ENCODE assay signal across 1 cellular context in genomic region chr3:131901686-131902085, GRCh38.
TF ChIP-seq lines count a peak whose summit lies in the region.

No MANE protein-coding gene starts in this region.

TF ChIP-seq in GM23338, 12 proteins besides CTCF, POLR2A, EP300 and RAD21:
- TF ChIP-seq ZNF462 (CRISPR knock-in tag; IDR thresholded peaks at IDR 0.05) (no peak), STAT1 (IDR thresholded peaks at IDR 0.05; ENCODE audit: unreplicated experiment) (no peak), POLR2AphosphoS5 (IDR thresholded peaks at IDR 0.05; ENCODE audit: low read depth) (no peak), EZH2 (IDR thresholded peaks at IDR 0.05; ENCODE audit: low read depth, unreplicated experiment) (no peak), CREB1 (CRISPR knock-in tag; IDR thresholded peaks at IDR 0.05; ENCODE audit: low read depth) (no peak), ZNF331 (CRISPR knock-in tag; IDR thresholded peaks at IDR 0.05; ENCODE audit: low read depth) (no peak), ZNF114 (CRISPR knock-in tag; IDR thresholded peaks at IDR 0.05) (no peak)
- TF ChIP-seq, protein P1, sequence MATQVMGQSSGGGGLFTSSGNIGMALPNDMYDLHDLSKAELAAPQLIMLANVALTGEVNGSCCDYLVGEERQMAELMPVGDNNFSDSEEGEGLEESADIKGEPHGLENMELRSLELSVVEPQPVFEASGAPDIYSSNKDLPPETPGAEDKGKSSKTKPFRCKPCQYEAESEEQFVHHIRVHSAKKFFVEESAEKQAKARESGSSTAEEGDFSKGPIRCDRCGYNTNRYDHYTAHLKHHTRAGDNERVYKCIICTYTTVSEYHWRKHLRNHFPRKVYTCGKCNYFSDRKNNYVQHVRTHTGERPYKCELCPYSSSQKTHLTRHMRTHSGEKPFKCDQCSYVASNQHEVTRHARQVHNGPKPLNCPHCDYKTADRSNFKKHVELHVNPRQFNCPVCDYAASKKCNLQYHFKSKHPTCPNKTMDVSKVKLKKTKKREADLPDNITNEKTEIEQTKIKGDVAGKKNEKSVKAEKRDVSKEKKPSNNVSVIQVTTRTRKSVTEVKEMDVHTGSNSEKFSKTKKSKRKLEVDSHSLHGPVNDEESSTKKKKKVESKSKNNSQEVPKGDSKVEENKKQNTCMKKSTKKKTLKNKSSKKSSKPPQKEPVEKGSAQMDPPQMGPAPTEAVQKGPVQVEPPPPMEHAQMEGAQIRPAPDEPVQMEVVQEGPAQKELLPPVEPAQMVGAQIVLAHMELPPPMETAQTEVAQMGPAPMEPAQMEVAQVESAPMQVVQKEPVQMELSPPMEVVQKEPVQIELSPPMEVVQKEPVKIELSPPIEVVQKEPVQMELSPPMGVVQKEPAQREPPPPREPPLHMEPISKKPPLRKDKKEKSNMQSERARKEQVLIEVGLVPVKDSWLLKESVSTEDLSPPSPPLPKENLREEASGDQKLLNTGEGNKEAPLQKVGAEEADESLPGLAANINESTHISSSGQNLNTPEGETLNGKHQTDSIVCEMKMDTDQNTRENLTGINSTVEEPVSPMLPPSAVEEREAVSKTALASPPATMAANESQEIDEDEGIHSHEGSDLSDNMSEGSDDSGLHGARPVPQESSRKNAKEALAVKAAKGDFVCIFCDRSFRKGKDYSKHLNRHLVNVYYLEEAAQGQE (IDR thresholded peaks at IDR 0.05; ENCODE audit: unreplicated experiment): no peak
- TF ChIP-seq, protein P2, sequence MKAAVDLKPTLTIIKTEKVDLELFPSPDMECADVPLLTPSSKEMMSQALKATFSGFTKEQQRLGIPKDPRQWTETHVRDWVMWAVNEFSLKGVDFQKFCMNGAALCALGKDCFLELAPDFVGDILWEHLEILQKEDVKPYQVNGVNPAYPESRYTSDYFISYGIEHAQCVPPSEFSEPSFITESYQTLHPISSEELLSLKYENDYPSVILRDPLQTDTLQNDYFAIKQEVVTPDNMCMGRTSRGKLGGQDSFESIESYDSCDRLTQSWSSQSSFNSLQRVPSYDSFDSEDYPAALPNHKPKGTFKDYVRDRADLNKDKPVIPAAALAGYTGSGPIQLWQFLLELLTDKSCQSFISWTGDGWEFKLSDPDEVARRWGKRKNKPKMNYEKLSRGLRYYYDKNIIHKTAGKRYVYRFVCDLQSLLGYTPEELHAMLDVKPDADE (IDR thresholded peaks at IDR 0.05): no peak
